ENCODE assay signal across 22 cellular contexts in the genomic region with DNA sequence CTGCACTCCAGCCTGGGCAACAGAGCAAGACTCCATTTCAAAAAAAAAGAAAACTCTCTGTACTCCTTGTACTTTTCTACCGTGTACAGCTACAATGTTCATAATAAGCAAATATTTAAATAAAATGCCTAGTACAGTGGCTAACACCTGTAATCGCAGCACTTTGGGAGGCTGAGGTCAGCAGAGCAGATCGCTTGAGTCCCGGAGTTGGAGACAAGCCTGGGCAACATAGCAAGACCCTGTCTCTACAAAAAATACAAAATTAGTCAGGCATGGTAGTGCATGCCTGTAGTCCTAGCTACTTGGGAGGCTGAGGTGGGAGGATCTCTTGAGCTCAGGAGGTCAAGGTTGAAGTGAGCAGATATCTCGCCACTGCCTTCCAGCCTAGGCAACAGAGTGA. TPM values are rescaled to one million over a fixed set of nuclear protein-coding genes. Genes with fewer than 3 reads are reported as not detected.
"Had no signal": no experiment of that assay in that cellular context is flagged by ENCODE, and none has a peak within 500 bp of the region (broad histone marks: within the 10 kb centered on the region; RNA-seq: fewer than 3 reads in every experiment).

No MANE protein-coding gene starts in this region.

- H3K27me3 Mint-ChIP-seq: activated naive CD8-positive, alpha-beta T cell treated with anti-CD3 and anti-CD28 coated beads for 36 hours; dendritic cell treated with granulocyte-macrophage colony-stimulating factor and Interleukin-4, amounts not matched to agents 40 ng/mL and 50 ng/mL, for 4 days; naive B cell had no signal

- H3K9me3 ChIP-seq: neutrophil, SJSA1, transverse colon had no signal

- H3K27me3 ChIP-seq: brain microvascular endothelial cell, heart right ventricle, neutrophil, SJSA1, transverse colon had no signal

- H3K4me3 ChIP-seq: heart right ventricle, SJSA1, transverse colon had no signal

- H3K27ac Mint-ChIP-seq: activated naive CD8-positive, alpha-beta T cell treated with anti-CD3 and anti-CD28 coated beads for 36 hours; dendritic cell treated with granulocyte-macrophage colony-stimulating factor and Interleukin-4, amounts not matched to agents 40 ng/mL and 50 ng/mL, for 4 days had no signal

- H3K27ac ChIP-seq: brain microvascular endothelial cell, neutrophil, SJSA1, transverse colon had no signal

- ATAC-seq: activated T-cell treated with anti-CD3 and anti-CD28 coated beads, Interleukin-2, amount 50 U/mL, for 4 hours; heart right ventricle; left lobe of liver had no signal

- H3K36me3 Mint-ChIP-seq: naive B cell had no signal

- DNase-seq: activated CD4-positive, CD25-positive, alpha-beta regulatory T cell treated with anti-CD3 and anti-CD28 coated beads, Interleukin-2, amount 50 U/mL, for 72 hours; activated gamma-delta T cell; activated T-cell treated with anti-CD3 and anti-CD28 coated beads, Interleukin-2, amount 50 U/mL, for 4 hours; brain microvascular endothelial cell; cerebellar nuclear complex; effector memory CD4-positive, alpha-beta T cell; foreskin melanocyte; heart right ventricle; naive B cell; retina; stimulated activated CD4-positive, alpha-beta T cell treated with anti-CD3 and anti-CD28 coated beads, Interleukin-4, amount 100 ng/mL, for 1 hour; stimulated activated naive CD4-positive, alpha-beta T cell treated with Interleukin-2 at 50 U/mL for 16 hours; substantia nigra; transverse colon had no signal

- H3K4me3 Mint-ChIP-seq: activated naive CD8-positive, alpha-beta T cell treated with anti-CD3 and anti-CD28 coated beads for 36 hours; activated T-cell treated with anti-CD3 and anti-CD28 coated beads, Interleukin-2, amount 50 U/mL, for 4 hours; dendritic cell treated with granulocyte-macrophage colony-stimulating factor and Interleukin-4, amounts not matched to agents 40 ng/mL and 50 ng/mL, for 4 days; naive B cell had no signal

- H3K9me3 Mint-ChIP-seq: activated naive CD8-positive, alpha-beta T cell treated with anti-CD3 and anti-CD28 coated beads for 36 hours; activated T-cell treated with anti-CD3 and anti-CD28 coated beads, Interleukin-2, amount 50 U/mL, for 4 hours; dendritic cell treated with granulocyte-macrophage colony-stimulating factor and Interleukin-4, amounts not matched to agents 40 ng/mL and 50 ng/mL, for 4 days; naive B cell had no signal

- H3K36me3 ChIP-seq: brain microvascular endothelial cell, heart right ventricle, neutrophil, SJSA1, transverse colon had no signal

RNA-seq across cellular contexts. Expression of a gene that starts 23.9 kb away (rescaled TPM):
- total RNA-seq: activated naive CD8-positive, alpha-beta T cell treated with anti-CD3 and anti-CD28 coated beads for 36 hours; activated T-cell treated with anti-CD3 and anti-CD28 coated beads, Interleukin-2, amount 50 U/mL, for 4 hours; fibroblast of lung; heart right ventricle; left lobe of liver; mononuclear cell; SJSA1; skeletal muscle tissue; transverse colon had no signal
- polyA plus RNA-seq: fibroblast of lung, heart right ventricle had no signal

RNA-seq across cellular contexts. Expression of a gene that starts 37.1 kb away (rescaled TPM):
- total RNA-seq: activated naive CD8-positive, alpha-beta T cell treated with anti-CD3 and anti-CD28 coated beads for 36 hours; activated T-cell treated with anti-CD3 and anti-CD28 coated beads, Interleukin-2, amount 50 U/mL, for 4 hours; fibroblast of lung; heart right ventricle; left lobe of liver; mononuclear cell; SJSA1; skeletal muscle tissue; transverse colon had no signal
- polyA plus RNA-seq: fibroblast of lung, heart right ventricle had no signal
